1 cellular context compared by ENCODE assay signal in genomic region chr9:130794923-130795495, GRCh38.
TF ChIP-seq lines count a peak whose summit lies in the region.

No MANE protein-coding gene starts in this region.

TF ChIP-seq in SK-N-SH treated with all-trans-retinoic acid at 6 μM for 48 hours, 23 proteins besides CTCF, POLR2A, EP300 and RAD21 (continued from another document):
- TF ChIP-seq CREB5 (CRISPR knock-in tag; IDR thresholded peaks at IDR 0.05; ENCODE audit: low read depth) (no peak), BACH2 (CRISPR knock-in tag; IDR thresholded peaks at IDR 0.05; ENCODE audit: borderline replicate concordance) (no peak), SNAI2 (CRISPR knock-in tag; IDR thresholded peaks at IDR 0.05) (no peak)
